Comparison of ENCODE assay signal across 1 cellular context in the genomic region with DNA sequence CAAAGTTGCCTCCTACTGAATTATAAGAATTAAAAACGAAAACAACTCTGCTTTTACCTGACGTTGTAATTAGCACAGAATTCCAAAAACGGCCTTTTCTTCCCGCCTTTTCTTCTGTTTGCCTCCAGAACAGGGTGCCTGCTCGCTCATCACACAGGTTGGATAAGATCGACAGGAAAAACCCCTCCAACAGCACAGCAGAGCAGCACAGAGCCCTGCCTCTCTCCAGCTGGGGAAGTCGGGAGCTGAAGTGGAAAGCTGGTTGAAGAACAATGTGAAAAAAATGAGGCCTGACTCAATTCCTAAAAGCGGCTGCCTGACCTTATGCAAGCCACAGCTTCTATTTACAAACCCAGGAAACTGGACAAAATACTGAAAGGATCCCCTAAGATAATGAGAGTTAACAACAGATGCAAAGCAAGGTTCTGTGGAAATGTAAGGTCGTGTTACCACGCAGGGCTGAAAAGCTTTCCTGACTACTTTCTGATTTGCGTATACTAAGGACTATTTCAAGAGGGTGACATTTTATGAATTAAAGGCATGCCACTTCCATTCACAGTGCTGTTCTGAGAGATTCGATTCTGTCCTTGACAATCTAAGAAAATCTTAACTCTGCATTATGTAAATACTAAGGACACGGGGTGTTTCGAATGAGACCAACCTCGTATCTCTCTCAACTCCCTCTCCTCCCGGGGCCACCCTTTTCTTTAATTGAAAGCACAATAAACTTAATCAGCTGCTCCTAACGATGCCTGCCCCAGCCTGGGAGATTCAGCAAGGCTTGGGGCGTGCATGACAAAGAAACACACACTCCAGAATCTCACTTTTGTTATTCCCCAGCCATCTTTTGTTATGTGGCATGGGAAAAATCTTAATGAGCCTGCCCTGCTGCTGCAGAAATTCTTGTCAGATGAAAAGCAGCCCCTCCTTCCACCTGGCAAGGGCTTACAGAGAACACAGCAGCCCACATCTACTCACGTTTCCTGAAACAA.
TF ChIP-seq lines count a peak whose summit lies in the region.

No MANE protein-coding gene starts in this region.

TF ChIP-seq in H1, 55 proteins besides CTCF, POLR2A, EP300 and RAD21:
- TF ChIP-seq EGR1 (IDR thresholded peaks at IDR 0.05; ENCODE audit: borderline replicate concordance, low read depth, low read length) = no peak
- TF ChIP-seq TAF1 (IDR thresholded peaks at IDR 0.05; ENCODE audit: low read depth, low read length) = peak; percentile 29; the same call in 1 of the 2 replicates
- peak; percentile 86 for TF ChIP-seq NANOG (IDR thresholded peaks at IDR 0.05; ENCODE audit: insufficient read depth, low read depth, low read length, poor library complexity, severe bottlenecking)
- TF ChIP-seq ASH2L (IDR thresholded peaks at IDR 0.05; ENCODE audit: low read length) = peak; percentile 91
- TF ChIP-seq TEAD4 (IDR thresholded peaks at IDR 0.05; ENCODE audit: low read depth, low read length) = peak; percentile 94
- peak; percentile 84 to 87; a peak in 3 of 4 replicates for TF ChIP-seq HDAC2 (IDR thresholded peaks at IDR 0.05; ENCODE audit: borderline replicate concordance in 1 of 2, low read depth in 2 of 2, low read length in 2 of 2)
- TF ChIP-seq SIRT6 (IDR thresholded peaks at IDR 0.05; ENCODE audit: low read length) = no peak
- TF ChIP-seq FOSL1 (IDR thresholded peaks at IDR 0.05; ENCODE audit: insufficient read depth, low read depth, low read length) = no peak
- TF ChIP-seq TCF12 (IDR thresholded peaks at IDR 0.05; ENCODE audit: low read depth, low read length) = peak; percentile 89
- TF ChIP-seq CREB1 (IDR thresholded peaks at IDR 0.05) = no peak
- TF ChIP-seq, protein P1, sequence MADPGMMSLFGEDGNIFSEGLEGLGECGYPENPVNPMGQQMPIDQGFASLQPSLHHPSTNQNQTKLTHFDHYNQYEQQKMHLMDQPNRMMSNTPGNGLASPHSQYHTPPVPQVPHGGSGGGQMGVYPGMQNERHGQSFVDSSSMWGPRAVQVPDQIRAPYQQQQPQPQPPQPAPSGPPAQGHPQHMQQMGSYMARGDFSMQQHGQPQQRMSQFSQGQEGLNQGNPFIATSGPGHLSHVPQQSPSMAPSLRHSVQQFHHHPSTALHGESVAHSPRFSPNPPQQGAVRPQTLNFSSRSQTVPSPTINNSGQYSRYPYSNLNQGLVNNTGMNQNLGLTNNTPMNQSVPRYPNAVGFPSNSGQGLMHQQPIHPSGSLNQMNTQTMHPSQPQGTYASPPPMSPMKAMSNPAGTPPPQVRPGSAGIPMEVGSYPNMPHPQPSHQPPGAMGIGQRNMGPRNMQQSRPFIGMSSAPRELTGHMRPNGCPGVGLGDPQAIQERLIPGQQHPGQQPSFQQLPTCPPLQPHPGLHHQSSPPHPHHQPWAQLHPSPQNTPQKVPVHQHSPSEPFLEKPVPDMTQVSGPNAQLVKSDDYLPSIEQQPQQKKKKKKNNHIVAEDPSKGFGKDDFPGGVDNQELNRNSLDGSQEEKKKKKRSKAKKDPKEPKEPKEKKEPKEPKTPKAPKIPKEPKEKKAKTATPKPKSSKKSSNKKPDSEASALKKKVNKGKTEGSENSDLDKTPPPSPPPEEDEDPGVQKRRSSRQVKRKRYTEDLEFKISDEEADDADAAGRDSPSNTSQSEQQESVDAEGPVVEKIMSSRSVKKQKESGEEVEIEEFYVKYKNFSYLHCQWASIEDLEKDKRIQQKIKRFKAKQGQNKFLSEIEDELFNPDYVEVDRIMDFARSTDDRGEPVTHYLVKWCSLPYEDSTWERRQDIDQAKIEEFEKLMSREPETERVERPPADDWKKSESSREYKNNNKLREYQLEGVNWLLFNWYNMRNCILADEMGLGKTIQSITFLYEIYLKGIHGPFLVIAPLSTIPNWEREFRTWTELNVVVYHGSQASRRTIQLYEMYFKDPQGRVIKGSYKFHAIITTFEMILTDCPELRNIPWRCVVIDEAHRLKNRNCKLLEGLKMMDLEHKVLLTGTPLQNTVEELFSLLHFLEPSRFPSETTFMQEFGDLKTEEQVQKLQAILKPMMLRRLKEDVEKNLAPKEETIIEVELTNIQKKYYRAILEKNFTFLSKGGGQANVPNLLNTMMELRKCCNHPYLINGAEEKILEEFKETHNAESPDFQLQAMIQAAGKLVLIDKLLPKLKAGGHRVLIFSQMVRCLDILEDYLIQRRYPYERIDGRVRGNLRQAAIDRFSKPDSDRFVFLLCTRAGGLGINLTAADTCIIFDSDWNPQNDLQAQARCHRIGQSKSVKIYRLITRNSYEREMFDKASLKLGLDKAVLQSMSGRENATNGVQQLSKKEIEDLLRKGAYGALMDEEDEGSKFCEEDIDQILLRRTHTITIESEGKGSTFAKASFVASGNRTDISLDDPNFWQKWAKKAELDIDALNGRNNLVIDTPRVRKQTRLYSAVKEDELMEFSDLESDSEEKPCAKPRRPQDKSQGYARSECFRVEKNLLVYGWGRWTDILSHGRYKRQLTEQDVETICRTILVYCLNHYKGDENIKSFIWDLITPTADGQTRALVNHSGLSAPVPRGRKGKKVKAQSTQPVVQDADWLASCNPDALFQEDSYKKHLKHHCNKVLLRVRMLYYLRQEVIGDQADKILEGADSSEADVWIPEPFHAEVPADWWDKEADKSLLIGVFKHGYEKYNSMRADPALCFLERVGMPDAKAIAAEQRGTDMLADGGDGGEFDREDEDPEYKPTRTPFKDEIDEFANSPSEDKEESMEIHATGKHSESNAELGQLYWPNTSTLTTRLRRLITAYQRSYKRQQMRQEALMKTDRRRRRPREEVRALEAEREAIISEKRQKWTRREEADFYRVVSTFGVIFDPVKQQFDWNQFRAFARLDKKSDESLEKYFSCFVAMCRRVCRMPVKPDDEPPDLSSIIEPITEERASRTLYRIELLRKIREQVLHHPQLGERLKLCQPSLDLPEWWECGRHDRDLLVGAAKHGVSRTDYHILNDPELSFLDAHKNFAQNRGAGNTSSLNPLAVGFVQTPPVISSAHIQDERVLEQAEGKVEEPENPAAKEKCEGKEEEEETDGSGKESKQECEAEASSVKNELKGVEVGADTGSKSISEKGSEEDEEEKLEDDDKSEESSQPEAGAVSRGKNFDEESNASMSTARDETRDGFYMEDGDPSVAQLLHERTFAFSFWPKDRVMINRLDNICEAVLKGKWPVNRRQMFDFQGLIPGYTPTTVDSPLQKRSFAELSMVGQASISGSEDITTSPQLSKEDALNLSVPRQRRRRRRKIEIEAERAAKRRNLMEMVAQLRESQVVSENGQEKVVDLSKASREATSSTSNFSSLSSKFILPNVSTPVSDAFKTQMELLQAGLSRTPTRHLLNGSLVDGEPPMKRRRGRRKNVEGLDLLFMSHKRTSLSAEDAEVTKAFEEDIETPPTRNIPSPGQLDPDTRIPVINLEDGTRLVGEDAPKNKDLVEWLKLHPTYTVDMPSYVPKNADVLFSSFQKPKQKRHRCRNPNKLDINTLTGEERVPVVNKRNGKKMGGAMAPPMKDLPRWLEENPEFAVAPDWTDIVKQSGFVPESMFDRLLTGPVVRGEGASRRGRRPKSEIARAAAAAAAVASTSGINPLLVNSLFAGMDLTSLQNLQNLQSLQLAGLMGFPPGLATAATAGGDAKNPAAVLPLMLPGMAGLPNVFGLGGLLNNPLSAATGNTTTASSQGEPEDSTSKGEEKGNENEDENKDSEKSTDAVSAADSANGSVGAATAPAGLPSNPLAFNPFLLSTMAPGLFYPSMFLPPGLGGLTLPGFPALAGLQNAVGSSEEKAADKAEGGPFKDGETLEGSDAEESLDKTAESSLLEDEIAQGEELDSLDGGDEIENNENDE (IDR thresholded peaks at IDR 0.05; ENCODE audit: insufficient replicate concordance, low read length) = peak; percentile 92
- TF ChIP-seq PHF8 (conservative IDR thresholded peaks at IDR 0.05; ENCODE audit: low read depth, low read length) = no peak
- no peak for TF ChIP-seq SRF (IDR thresholded peaks at IDR 0.05; ENCODE audit: low read depth, low read length)
- TF ChIP-seq YY1 (IDR thresholded peaks at IDR 0.05; ENCODE audit: low read depth, low read length) = peak; percentile 69; the same call in 1 of the 2 replicates
- TF ChIP-seq SIN3A (conservative IDR thresholded peaks at IDR 0.05 in 1 of 2, IDR thresholded peaks at IDR 0.05 in 1 of 2; ENCODE audit: low read depth in 1 of 2, low read length in 2 of 2) = peak in 1 of 2 experiments; percentile 48; a peak in 1 of 4 replicates
- peak; percentile 91 for TF ChIP-seq SP1 (IDR thresholded peaks at IDR 0.05; ENCODE audit: low read depth, low read length)
- peak; percentile 94 to 96 for TF ChIP-seq BCL11A (IDR thresholded peaks at IDR 0.05; ENCODE audit: low read depth in 2 of 2, low read length in 2 of 2)
- TF ChIP-seq RBBP5 (IDR thresholded peaks at IDR 0.05; ENCODE audit: borderline replicate concordance, low read depth, low read length) = peak; percentile 38; the same call in 1 of the 2 replicates
- TF ChIP-seq, protein P2, sequence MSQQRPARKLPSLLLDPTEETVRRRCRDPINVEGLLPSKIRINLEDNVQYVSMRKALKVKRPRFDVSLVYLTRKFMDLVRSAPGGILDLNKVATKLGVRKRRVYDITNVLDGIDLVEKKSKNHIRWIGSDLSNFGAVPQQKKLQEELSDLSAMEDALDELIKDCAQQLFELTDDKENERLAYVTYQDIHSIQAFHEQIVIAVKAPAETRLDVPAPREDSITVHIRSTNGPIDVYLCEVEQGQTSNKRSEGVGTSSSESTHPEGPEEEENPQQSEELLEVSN (IDR thresholded peaks at IDR 0.05) = peak; percentile 90
- TF ChIP-seq TBP (IDR thresholded peaks at IDR 0.05; ENCODE audit: low read depth, low read length) = peak; percentile 14; the same call in 1 of the 2 replicates
- peak; percentile 100 for TF ChIP-seq POU5F1 (IDR thresholded peaks at IDR 0.05; ENCODE audit: low read depth, low read length)
- TF ChIP-seq MAX (IDR thresholded peaks at IDR 0.05) = peak; percentile 54; the same call in 1 of the 2 replicates
